8 cellular contexts compared by ENCODE assay signal in the genomic region with DNA sequence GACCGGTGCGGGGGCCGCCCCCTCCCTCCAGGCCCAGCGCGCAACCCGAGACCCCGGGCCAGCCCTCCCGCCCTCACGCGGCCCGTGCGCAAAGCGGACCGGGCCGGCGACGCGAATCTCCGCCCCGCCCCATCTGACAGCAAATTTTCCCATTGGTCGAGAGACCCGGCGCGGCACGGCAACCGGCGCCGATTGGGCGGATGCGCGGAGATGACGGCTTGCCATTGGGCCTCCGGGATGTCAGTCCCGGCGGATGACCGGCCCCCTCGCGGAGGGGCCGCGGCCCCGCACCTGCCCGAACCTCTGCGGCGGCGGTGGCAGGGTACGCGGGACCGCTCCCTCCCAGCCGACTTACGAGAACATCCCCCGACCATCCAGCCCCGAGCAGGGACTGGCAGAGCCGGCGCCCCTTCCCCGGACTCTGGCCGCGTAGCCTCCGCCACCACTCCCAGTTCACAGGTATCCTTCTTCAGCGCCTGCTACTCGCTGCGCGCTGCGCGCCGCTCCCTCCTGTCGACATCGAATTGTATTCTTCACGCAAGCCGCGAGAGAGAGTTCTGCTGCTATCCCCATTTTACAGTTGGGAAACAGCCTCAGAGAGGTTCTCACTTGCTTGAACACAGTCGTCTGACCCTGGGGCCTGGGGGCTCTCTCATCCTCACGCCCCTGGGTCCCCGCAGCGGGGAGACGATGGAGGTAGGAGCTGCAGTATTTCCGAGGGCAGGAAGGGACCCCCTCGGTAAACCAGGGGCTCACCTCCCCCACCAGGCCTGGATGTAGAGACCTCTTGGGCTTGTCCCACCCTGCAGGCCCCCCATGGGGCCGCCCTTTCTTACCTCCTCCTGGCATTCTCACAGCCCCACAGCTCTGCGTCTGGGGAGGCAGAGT. TPM values are rescaled to one million over a fixed set of nuclear protein-coding genes. Genes with fewer than 3 reads are reported as not detected.
DNase-seq lines count a peak whose midpoint lies in the region; ATAC-seq and TF ChIP-seq lines count a peak whose summit lies in the region.

A gene with protein sequence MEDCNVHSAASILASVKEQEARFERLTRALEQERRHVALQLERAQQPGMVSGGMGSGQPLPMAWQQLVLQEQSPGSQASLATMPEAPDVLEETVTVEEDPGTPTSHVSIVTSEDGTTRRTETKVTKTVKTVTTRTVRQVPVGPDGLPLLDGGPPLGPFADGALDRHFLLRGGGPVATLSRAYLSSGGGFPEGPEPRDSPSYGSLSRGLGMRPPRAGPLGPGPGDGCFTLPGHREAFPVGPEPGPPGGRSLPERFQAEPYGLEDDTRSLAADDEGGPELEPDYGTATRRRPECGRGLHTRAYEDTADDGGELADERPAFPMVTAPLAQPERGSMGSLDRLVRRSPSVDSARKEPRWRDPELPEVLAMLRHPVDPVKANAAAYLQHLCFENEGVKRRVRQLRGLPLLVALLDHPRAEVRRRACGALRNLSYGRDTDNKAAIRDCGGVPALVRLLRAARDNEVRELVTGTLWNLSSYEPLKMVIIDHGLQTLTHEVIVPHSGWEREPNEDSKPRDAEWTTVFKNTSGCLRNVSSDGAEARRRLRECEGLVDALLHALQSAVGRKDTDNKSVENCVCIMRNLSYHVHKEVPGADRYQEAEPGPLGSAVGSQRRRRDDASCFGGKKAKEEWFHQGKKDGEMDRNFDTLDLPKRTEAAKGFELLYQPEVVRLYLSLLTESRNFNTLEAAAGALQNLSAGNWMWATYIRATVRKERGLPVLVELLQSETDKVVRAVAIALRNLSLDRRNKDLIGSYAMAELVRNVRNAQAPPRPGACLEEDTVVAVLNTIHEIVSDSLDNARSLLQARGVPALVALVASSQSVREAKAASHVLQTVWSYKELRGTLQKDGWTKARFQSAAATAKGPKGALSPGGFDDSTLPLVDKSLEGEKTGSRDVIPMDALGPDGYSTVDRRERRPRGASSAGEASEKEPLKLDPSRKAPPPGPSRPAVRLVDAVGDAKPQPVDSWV (minus strand): TSS at position 90 of the 888 bp plus-strand sequence. CDS start 26,029 bp downstream, outside the sequence.

- peak; percentile 84 for DNase-seq in ACHN
- DNase-seq in NCI-H748 treated with DMSO at 0.1 percent for 48 hours (lab: John Stamatoyannopoulos, UW) = peak; percentile 68
- DNase-seq in activated CD4-positive, alpha-beta memory T cell treated with anti-CD3 and anti-CD28 coated beads, Interleukin-2, amount 10 ng/mL, durations not matched to agents 7 days and 5 days = peak; percentile 91
- DNase-seq in ecto neural progenitor cell (ENCODE audit: low spot score) = peak; percentile 95
- peak; percentile 86 to 98 for DNase-seq in lower leg skin (ENCODE audit: low spot score in 2 of 2)
- DNase-seq in stimulated activated CD4-positive, alpha-beta T cell treated with anti-CD3 and anti-CD28 coated beads, Interleukin-4, amount 100 ng/mL, for 24 hours = peak; percentile 93

- in situ Hi-C loops in ACHN (cut with HindIII; ENCODE audit: low pct_ligation_motif_present, low pct_unique_long_range_greater_than_20kb, low sequenced_read_pairs) = no loop called here

- peak; percentile 59 for ATAC-seq in GM18867 (IDR thresholded peaks at IDR 0.05; ENCODE audit: unreplicated experiment)
- ATAC-seq in HG03354 (IDR thresholded peaks at IDR 0.05; ENCODE audit: poor library complexity, severe bottlenecking, unreplicated experiment) = peak; percentile 60

- TF ChIP-seq CTCF in lower leg skin (IDR thresholded peaks at IDR 0.05) = no peak

- peak within 1 kb of the TSS; percentile 64 for H3K4me3 ChIP-seq in lower leg skin (ENCODE audit: low read depth, poor library complexity, severe bottlenecking)

- peaks cover 28% of the 10 kb centered on the region for H3K27me3 Mint-ChIP-seq in activated CD4-positive, alpha-beta memory T cell treated with anti-CD3 and anti-CD28 coated beads, Interleukin-2, amount 10 ng/mL, durations not matched to agents 7 days and 5 days

- H3K9me3 Mint-ChIP-seq in activated CD4-positive, alpha-beta memory T cell treated with anti-CD3 and anti-CD28 coated beads, Interleukin-2, amount 10 ng/mL, durations not matched to agents 7 days and 5 days = no peaks in the 10 kb centered on the region

- H3K4me1 Mint-ChIP-seq in activated CD4-positive, alpha-beta memory T cell treated with anti-CD3 and anti-CD28 coated beads, Interleukin-2, amount 10 ng/mL, durations not matched to agents 7 days and 5 days = peaks cover 18% of the 10 kb centered on the region

- H3K36me3 Mint-ChIP-seq in activated CD4-positive, alpha-beta memory T cell treated with anti-CD3 and anti-CD28 coated beads, Interleukin-2, amount 10 ng/mL, durations not matched to agents 7 days and 5 days (ENCODE audit: low read depth) = no peaks in the 10 kb centered on the region

- POLR2A ChIA-PET in activated CD4-positive, alpha-beta memory T cell treated with anti-CD3 and anti-CD28 coated beads, Interleukin-2, amount 10 ng/mL, durations not matched to agents 7 days and 5 days (lab: Charles Lee) = no interaction called here

- H3K27ac Mint-ChIP-seq in activated CD4-positive, alpha-beta memory T cell treated with anti-CD3 and anti-CD28 coated beads, Interleukin-2, amount 10 ng/mL, durations not matched to agents 7 days and 5 days = no peak within 1 kb of the TSS

- intact Hi-C loops in lower leg skin (cut with DNase I; ENCODE audit: low total_unique reads) = no loop called here

- TF ChIP-seq POLR2A in lower leg skin (IDR thresholded peaks at IDR 0.05) = no peak

- H3K4me3 Mint-ChIP-seq in activated CD4-positive, alpha-beta memory T cell treated with anti-CD3 and anti-CD28 coated beads, Interleukin-2, amount 10 ng/mL, durations not matched to agents 7 days and 5 days = peak within 1 kb of the TSS; percentile 73

- CTCF ChIA-PET in activated CD4-positive, alpha-beta memory T cell treated with anti-CD3 and anti-CD28 coated beads, Interleukin-2, amount 10 ng/mL, durations not matched to agents 7 days and 5 days (lab: Charles Lee) = no interaction called here

- WGBS in lower leg skin, 2 donors = 2% methylated on average over 37 to 65 of the region's 79 CpGs

RNA-seq across cellular contexts. Expression of the gene that starts here (rescaled TPM):
- under 1 TPM; 0.58 to 0.71 TPM for total RNA-seq in activated CD4-positive, alpha-beta memory T cell treated with anti-CD3 and anti-CD28 coated beads, Interleukin-2, amount 10 ng/mL, durations not matched to agents 7 days and 5 days
- 10 to 100 TPM; 25.2 to 53.7 (median 38.1) TPM for total RNA-seq in lower leg skin

Comparison
In these comparisons a context has a peak if more than half of its experiments do, and no peak if none do; other contexts are left out.
1. Peak in every context shown above with its lines: DNase-seq, ATAC-seq and H3K4me3 ChIP-seq.
2. RNA of the gene that starts here (total RNA-seq): 25.2 to 53.7 TPM in lower leg skin; 0.58 to 0.71 TPM in activated CD4-positive, alpha-beta memory T cell treated with anti-CD3 and anti-CD28 coated beads, Interleukin-2, amount 10 ng/mL, durations not matched to agents 7 days and 5 days; every median in the first group is over 10 times any median in the second.
3. Peak in DNase-seq in activated CD4-positive, alpha-beta memory T cell treated with anti-CD3 and anti-CD28 coated beads, Interleukin-2, amount 10 ng/mL, durations not matched to agents 7 days and 5 days; RNA of the gene not detected or under 1 TPM.